8 cellular contexts compared by ENCODE assay signal in genomic region chr6:16226117-16227047, GRCh38. TPM values are rescaled to one million over a fixed set of nuclear protein-coding genes. Genes with fewer than 3 reads are reported as not detected.
DNase-seq lines count a peak whose midpoint lies in the region; ATAC-seq, FAIRE-seq and TF ChIP-seq lines count a peak whose summit lies in the region.
"Not testable (repeated sequence)": the region's sequence is repeated elsewhere in the genome, so short reads cannot be mapped to it uniquely, and the experiment has no call there.
"Had no signal": no experiment of that assay in that cellular context is flagged by ENCODE, and none has a peak within 500 bp of the region (broad histone marks: within the 10 kb centered on the region; RNA-seq: fewer than 3 reads in every experiment).

No MANE protein-coding gene starts in this region.

- not testable (repeated sequence) for TF ChIP-seq POLR2A in HepG2 (IDR thresholded peaks at IDR 0.05; ENCODE audit: insufficient read depth in 1 of 2, low read depth in 2 of 2, low read length in 2 of 2)

- H3K9me3 Mint-ChIP-seq in stimulated activated naive CD8-positive, alpha-beta T cell treated with anti-CD3 and anti-CD28 coated beads, Interleukin-15, amount 100 ng/mL, for 72 hours, result not testable (repeated sequence)

- DNase-seq in DMS153 (lab: John Stamatoyannopoulos, UW) (peak; percentile 12), H7 (peak; percentile 51), NCI-H69 (lab: John Stamatoyannopoulos, UW) (peak; percentile 67)
- DNase-seq in HepG2 (ENCODE audit: low spot score); stimulated activated naive CD8-positive, alpha-beta T cell treated with anti-CD3 and anti-CD28 coated beads, Interleukin-15, amount 100 ng/mL, for 72 hours: not testable (repeated sequence)

- not testable (repeated sequence) for H3K36me3 ChIP-seq in H7 (replicated peaks; ENCODE audit: control insufficient read depth, insufficient read depth, low read length); HepG2 (replicated peaks in 1 of 2; ENCODE audit: control insufficient read depth in 1 of 2, insufficient read depth in 2 of 2, low read length in 2 of 2)

- H3K27me3 ChIP-seq in H7 (ENCODE audit: control insufficient read depth, insufficient read depth, low read length), result not testable (repeated sequence)
- H3K27me3 ChIP-seq in HepG2 (ENCODE audit: control insufficient read depth in 1 of 2, insufficient read depth in 2 of 2, low read length in 2 of 2), result peaks cover 0 to 47% of the 10 kb centered on the region in 2 experiments; a peak in 3 of 5 replicates

- 77% methylated on average over 18 of the region's 23 CpGs for WGBS in HepG2 (ENCODE audit: low lambda C conversion rate)

- not testable (repeated sequence) for H3K4me3 Mint-ChIP-seq in stimulated activated naive CD8-positive, alpha-beta T cell treated with anti-CD3 and anti-CD28 coated beads, Interleukin-15, amount 100 ng/mL, for 72 hours

- in situ Hi-C loops in HepG2 (cut with HindIII; ENCODE audit: extremely low pct_ligation_motif_present, low pct_unique_long_range_greater_than_20kb), result not testable (repeated sequence)

- H3K27ac Mint-ChIP-seq in stimulated activated naive CD8-positive, alpha-beta T cell treated with anti-CD3 and anti-CD28 coated beads, Interleukin-15, amount 100 ng/mL, for 72 hours, result not testable (repeated sequence)

- H3K79me2 ChIP-seq in HepG2 (ENCODE audit: insufficient read depth, low read length), result not testable (repeated sequence)

- H3K27me3 Mint-ChIP-seq in stimulated activated naive CD8-positive, alpha-beta T cell treated with anti-CD3 and anti-CD28 coated beads, Interleukin-15, amount 100 ng/mL, for 72 hours, result peaks cover 14% of the 10 kb centered on the region

- H3K9ac ChIP-seq in HepG2 (ENCODE audit: insufficient read depth, low read depth, low read length), result not testable (repeated sequence)

- H3K4me1 Mint-ChIP-seq in stimulated activated naive CD8-positive, alpha-beta T cell treated with anti-CD3 and anti-CD28 coated beads, Interleukin-15, amount 100 ng/mL, for 72 hours, result not testable (repeated sequence)

- H3K4me1 ChIP-seq in HepG2 (ENCODE audit: insufficient read depth, low read length), result not testable (repeated sequence)

- H3K4me2 ChIP-seq in HepG2 (ENCODE audit: low read depth, low read length), result not testable (repeated sequence)

- CTCF ChIA-PET in HepG2 (lab: Yijun Ruan, JAX; ENCODE audit: low intra/inter-chr PET ratio, low total read pairs), result not testable (repeated sequence)

- TF ChIP-seq CTCF in HepG2 (CRISPR knock-in tag; IDR thresholded peaks at IDR 0.05), result not testable (repeated sequence)

- BruUV-seq in HepG2 (replicated peaks; lab: Mats Ljungman, UMichigan), result not testable (repeated sequence)

- H4K20me1 ChIP-seq in HepG2 (ENCODE audit: insufficient read depth, low read length), result not testable (repeated sequence)

- H2AFZ ChIP-seq in HepG2 (ENCODE audit: low read length), result not testable (repeated sequence)

- H3K4me3 ChIP-seq in H7 (ENCODE audit: insufficient read depth, low read depth, low read length); HepG2 (replicated peaks in 1 of 3; ENCODE audit: insufficient read depth in 1 of 3, low read depth in 2 of 3, low read length in 3 of 3): not testable (repeated sequence)
- peak overlapping the region; percentile 36; the same call in 1 of the 2 replicates for H3K4me3 ChIP-seq in iPS-18c (ENCODE audit: insufficient read depth, low read depth, low read length)

- POLR2A ChIA-PET in HepG2 (lab: Yijun Ruan, JAX), result not testable (repeated sequence)

- not testable (repeated sequence) for H3K27ac ChIP-seq in HepG2 (ENCODE audit: extremely low read length, insufficient read depth, low read length)

- not testable (repeated sequence) for H3K9me3 ChIP-seq in iPS-18c (ENCODE audit: control insufficient read depth, insufficient read depth, low read length); HepG2 (ENCODE audit: low read length)

- ATAC-seq in HepG2, result not testable (repeated sequence)
- peak; percentile 42 for ATAC-seq in stimulated activated naive CD8-positive, alpha-beta T cell treated with anti-CD3 and anti-CD28 coated beads, Interleukin-15, amount 100 ng/mL, for 72 hours

- not testable (repeated sequence) for FAIRE-seq in HepG2 (lab: Jason Lieb, UNC)

- TF ChIP-seq EP300 in HepG2 (IDR thresholded peaks at IDR 0.05; ENCODE audit: low read depth in 2 of 2, low read length in 2 of 2); HepG2 (CRISPR knock-in tag; IDR thresholded peaks at IDR 0.05; ENCODE audit: borderline replicate concordance): not testable (repeated sequence)

- not testable (repeated sequence) for TF ChIP-seq RAD21 in HepG2 (CRISPR knock-in tag; IDR thresholded peaks at IDR 0.05)

- intact Hi-C loops in HepG2 (cut with micrococcal nuclease; ENCODE audit: unreplicated experiment), result not testable (repeated sequence)

TF ChIP-seq in HepG2, 621 proteins besides CTCF, POLR2A, EP300 and RAD21:
- TF ChIP-seq NFYB (CRISPR knock-in tag; IDR thresholded peaks at IDR 0.05), result peak; percentile 29; the same call in 1 of the 2 replicates

RNA-seq across cellular contexts. Expression of gene GMPR, which starts 12.0 kb away (rescaled TPM):
- total RNA-seq in H7 (2014; rRNA removed; shearing (Covaris generic)), result 1.4 and 5.1 TPM in 2 replicates
- not detected in 2 replicates for total RNA-seq in HepG2 (2016; rRNA removed; fragmentation: Illumina TruSeq; extraction: Trizol)
- not detected in 2 replicates for total RNA-seq in HepG2 (2016; cell fraction: cytosol; rRNA removed; fragmentation: Illumina TruSeq; extraction: Trizol; ENCODE audit: low read depth)
- total RNA-seq in HepG2 (2016; cell fraction: insoluble cytoplasmic fraction; rRNA removed; fragmentation: Illumina TruSeq; extraction: Trizol), result not detected in 2 replicates
- total RNA-seq in HepG2 (2016; cell fraction: membrane; rRNA removed; fragmentation: Illumina TruSeq; extraction: Trizol), result not detected in 2 replicates
- total RNA-seq in HepG2 (2016; cell fraction: nucleus; rRNA removed; fragmentation: Illumina TruSeq; extraction: Trizol), result not detected in 2 replicates
- polyA plus RNA-seq in HepG2 (2011; rRNA removed), result not detected in 2 replicates
- not detected in 2 replicates for polyA plus RNA-seq in HepG2 (2011; cell fraction: cytosol; rRNA removed)
- polyA plus RNA-seq in HepG2 (2011; cell fraction: nucleus; rRNA removed), result not detected in 2 replicates
- polyA plus RNA-seq in HepG2 (2012), result 0.20 TPM in 1 of 2 replicates, not detected in the other
- not detected in 2 replicates for polyA plus RNA-seq in HepG2 (2016; cell fraction: cytosol; fragmentation: Illumina TruSeq; extraction: Trizol; ENCODE audit: low read depth)
- polyA plus RNA-seq in HepG2 (2016; cell fraction: insoluble cytoplasmic fraction; fragmentation: Illumina TruSeq; extraction: Trizol; ENCODE audit: low read depth), result not detected in 2 replicates
- polyA plus RNA-seq in HepG2 (2016; cell fraction: membrane; fragmentation: Illumina TruSeq; extraction: Trizol; ENCODE audit: low read depth), result not detected in 2 replicates
- polyA plus RNA-seq in HepG2 (2016; cell fraction: nucleus; fragmentation: Illumina TruSeq; extraction: Trizol; ENCODE audit: insufficient read depth, low read depth), result not detected in 2 replicates
- polyA minus RNA-seq in HepG2 (2011; rRNA and poly(A)+ RNA removed; ENCODE audit: low replicate concordance), result 0.60 and 1.2 TPM in 2 replicates
- not detected in 2 replicates for polyA minus RNA-seq in HepG2 (2011; cell fraction: cytosol; rRNA and poly(A)+ RNA removed)
- polyA minus RNA-seq in HepG2 (2011; cell fraction: nucleus; rRNA and poly(A)+ RNA removed), result not detected in 2 replicates
- total RNA-seq: B cell, G401 had no signal
